ENCODE assay signal across 8 cellular contexts in the genomic region with DNA sequence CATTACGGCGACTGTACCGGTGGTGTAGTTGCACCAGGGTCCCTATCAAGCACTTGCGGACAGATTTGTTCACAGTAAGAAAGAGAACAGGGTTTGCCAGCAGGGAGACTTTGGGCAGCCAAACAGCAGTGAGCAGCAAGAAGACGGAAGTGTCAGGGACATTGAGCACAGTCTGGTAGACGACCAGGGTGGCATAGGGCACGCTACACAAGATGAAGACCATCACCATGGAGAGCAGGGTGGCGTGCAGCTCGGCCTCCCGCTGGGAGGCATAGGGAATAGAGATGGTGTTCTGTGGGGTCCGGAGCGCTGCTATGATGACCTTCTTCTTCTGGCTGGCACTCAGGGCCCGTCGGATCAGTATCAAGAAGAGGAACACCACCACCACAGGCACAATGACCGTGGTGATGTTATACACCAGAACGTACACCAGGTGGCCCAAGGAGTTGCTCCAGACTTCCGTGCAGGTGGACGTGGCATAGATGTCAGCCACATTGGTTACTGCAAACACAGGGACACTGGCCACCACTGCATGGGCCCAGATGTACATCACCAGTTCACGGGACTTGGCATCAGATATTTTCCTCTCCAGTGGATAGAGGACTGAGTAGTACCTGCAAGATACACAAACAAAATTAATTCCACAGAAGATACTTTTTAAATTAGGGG. TPM values are rescaled to one million over a fixed set of nuclear protein-coding genes. Genes with fewer than 3 reads are reported as not detected.
DNase-seq lines count a peak whose midpoint lies in the region; ATAC-seq and TF ChIP-seq lines count a peak whose summit lies in the region.

No MANE protein-coding gene starts in this region.

- no peak overlapping the region for H3K27ac ChIP-seq in lower lobe of right lung

- H3K9me3 Mint-ChIP-seq in activated B cell treated with CpG ODN at 0.5 μM for 24 hours, result no peaks in the 10 kb centered on the region

- H3K4me1 ChIP-seq in lower lobe of right lung, result no peaks in the 10 kb centered on the region

- H3K27me3 ChIP-seq in lower lobe of right lung (ENCODE audit: low read depth), result no peaks in the 10 kb centered on the region

- H3K36me3 Mint-ChIP-seq in activated B cell treated with CpG ODN at 0.5 μM for 24 hours (ENCODE audit: low read depth), result no peaks in the 10 kb centered on the region

- no peak overlapping the region for H3K4me3 ChIP-seq in lower lobe of right lung

- DNase-seq in ACHN (peak; percentile 22), GM10266 (ENCODE audit: extremely low spot score) (peak; percentile 34), activated B cell treated with CpG ODN at 0.5 μM for 24 hours (no peak), lower lobe of right lung (no peak), activated gamma-delta T cell treated with Interleukin-2 at 50 U/mL for 16 hours (no peak), putamen (ENCODE audit: low spot score) (no peak), DMS153 treated with DMSO at 0.1 percent for 48 hours (lab: John Stamatoyannopoulos, UW; ENCODE audit: unreplicated experiment) (no peak)

- no peak overlapping the region for H3K27ac Mint-ChIP-seq in activated B cell treated with CpG ODN at 0.5 μM for 24 hours

- no peaks in the 10 kb centered on the region for H3K4me1 Mint-ChIP-seq in activated B cell treated with CpG ODN at 0.5 μM for 24 hours

- H3K4me3 Mint-ChIP-seq in activated B cell treated with CpG ODN at 0.5 μM for 24 hours, result no peak overlapping the region

- intact Hi-C loops in activated B cell treated with CpG ODN at 0.5 μM for 24 hours (cut with micrococcal nuclease) (no loop called here), lower lobe of right lung (cut with DNase I) (no loop called here)

- H3K9me3 ChIP-seq in lower lobe of right lung, result no peaks in the 10 kb centered on the region

- in situ Hi-C loops in ACHN (cut with HindIII; ENCODE audit: low pct_ligation_motif_present, low pct_unique_long_range_greater_than_20kb, low sequenced_read_pairs), result no loop called here

- peaks cover 14% of the 10 kb centered on the region for H3K27me3 Mint-ChIP-seq in activated B cell treated with CpG ODN at 0.5 μM for 24 hours

- TF ChIP-seq CTCF in GM10266 (IDR thresholded peaks at IDR 0.05; ENCODE audit: control insufficient read depth, insufficient read depth, low read depth, missing control alignments) (peak; percentile 52), activated B cell treated with CpG ODN at 0.5 μM for 24 hours (IDR thresholded peaks at IDR 0.05) (no peak), lower lobe of right lung (IDR thresholded peaks at IDR 0.05) (peak; percentile 33)

- no peaks in the 10 kb centered on the region for H3K36me3 ChIP-seq in lower lobe of right lung

- ATAC-seq in HG03280 (IDR thresholded peaks at IDR 0.05; ENCODE audit: unreplicated experiment), result peak; percentile 74
- ATAC-seq in activated B cell treated with CpG ODN at 0.5 μM for 24 hours (ENCODE audit: low read depth), result peak; percentile 71
- peak; percentile 53 to 58 for ATAC-seq in lower lobe of right lung

- POLR2A ChIA-PET in activated B cell treated with CpG ODN at 0.5 μM for 24 hours (lab: Charles Lee), result no interaction called here

- CTCF ChIA-PET in activated B cell treated with CpG ODN at 0.5 μM for 24 hours (lab: Charles Lee), result no interaction called here

RNA-seq across cellular contexts. Expression of gene FSIP1, which starts 19.1 kb away (rescaled TPM):
- total RNA-seq in activated B cell treated with CpG ODN at 0.5 μM for 24 hours (0.32 and 0.53 TPM in 2 replicates), lower lobe of right lung (2.0 TPM)

Comparison
In these comparisons a context has a peak if more than half of its experiments do, and no peak if none do; other contexts are left out.
1. DNase-seq: peak in ACHN (single experiment) and GM10266 (single experiment); none in activated B cell treated with CpG ODN at 0.5 μM for 24 hours (single experiment), lower lobe of right lung (single experiment), activated gamma-delta T cell treated with Interleukin-2 at 50 U/mL for 16 hours (single experiment), putamen (single experiment) and DMS153 treated with DMSO at 0.1 percent for 48 hours (single experiment).
2. Peak in every context shown above with its lines, with median percentiles within 50 percentile points of each other: ATAC-seq.